Comparison of ENCODE assay signal across 6 cellular contexts in genomic region chr7:132416395-132416794, GRCh38.
"Had no signal": no experiment of that assay in that cellular context is flagged by ENCODE, and none has a peak within 500 bp of the region (broad histone marks: within the 10 kb centered on the region; RNA-seq: fewer than 3 reads in every experiment).

No MANE protein-coding gene starts in this region.

- H3K4me1 ChIP-seq: HAP-1 had no signal

- H3K27ac ChIP-seq: HL-60 had no signal

- H2AFZ ChIP-seq: GM23338 had no signal

- H3K27ac Mint-ChIP-seq: GM23338, HFFc6, IgD-negative memory B cell had no signal

- H3K36me3 ChIP-seq: HAP-1 had no signal

- H3K9me3 Mint-ChIP-seq: HFFc6 had no signal

- H3K9me3 ChIP-seq: HAP-1 had no signal

- H3K4me1 Mint-ChIP-seq: IgD-negative memory B cell had no signal

- H3K4me3 Mint-ChIP-seq: GM23338, HFFc6, IgD-negative memory B cell had no signal

- H3K4me3 ChIP-seq: GM23338, HAP-1 had no signal

- H3K4me2 ChIP-seq: GM23338 had no signal

- DNase-seq: H7, HFFc6 had no signal
